In genomic region chr5:169063269-169063919, GRCh38 we compare ENCODE assay signal across 19 cellular contexts.
"Had no signal": no experiment of that assay in that cellular context is flagged by ENCODE, and none has a peak within 500 bp of the region (broad histone marks: within the 10 kb centered on the region; RNA-seq: fewer than 3 reads in every experiment).

No MANE protein-coding gene starts in this region.

- H3K27me3 ChIP-seq: gastrocnemius medialis, sigmoid colon, uterus had no signal

- H3K9me3 Mint-ChIP-seq: activated naive CD4-positive, alpha-beta T cell treated with anti-CD3 and anti-CD28 coated beads, Interleukin-2, amount 50 U/mL, for 72 hours; brain; central memory CD8-positive, alpha-beta T cell; stimulated activated naive CD8-positive, alpha-beta T cell treated with anti-CD3 and anti-CD28 coated beads, Interleukin-15, Interleukin-2, amounts not matched to agents 100 ng/mL and 50 ng/mL, for 24 hours had no signal

- H3K27ac Mint-ChIP-seq: activated naive CD4-positive, alpha-beta T cell treated with anti-CD3 and anti-CD28 coated beads, Interleukin-2, amount 50 U/mL, for 72 hours; naive thymus-derived CD8-positive, alpha-beta T cell; stimulated activated naive CD8-positive, alpha-beta T cell treated with anti-CD3 and anti-CD28 coated beads, Interleukin-15, Interleukin-2, amounts not matched to agents 100 ng/mL and 50 ng/mL, for 24 hours had no signal

- DNase-seq: activated CD4-positive, alpha-beta T cell treated with anti-CD3 and anti-CD28 coated beads, Interleukin-2, amount 50 U/mL, for 1 hour; activated effector memory CD4-positive, alpha-beta T cell treated with Interleukin-2 at 50 U/mL for 16 hours; amniotic stem cell; effector memory CD4-positive, alpha-beta T cell; gastrocnemius medialis; naive thymus-derived CD8-positive, alpha-beta T cell; occipital lobe; sigmoid colon; stimulated activated CD4-positive, alpha-beta T cell treated with anti-CD3 and anti-CD28 coated beads, Interleukin-12 subunit alpha, Interleukin-12 subunit beta, amount 100 ng/mL, for 4 hours; stimulated activated CD4-positive, alpha-beta T cell treated with anti-CD3 and anti-CD28 coated beads, Interleukin-4, amount 100 ng/mL, for 1 hour; stimulated activated CD8-positive, alpha-beta memory T cell treated with anti-CD3 and anti-CD28 coated beads, Interleukin-4, amount 100 ng/mL, for 48 hours; T-helper 2 cell had no signal

- H3K4me1 ChIP-seq: gastrocnemius medialis, uterus had no signal

- H3K4me3 ChIP-seq: gastrocnemius medialis, lung, sigmoid colon, uterus had no signal

- H3K9me3 ChIP-seq: gastrocnemius medialis, sigmoid colon, uterus had no signal

- H3K36me3 ChIP-seq: gastrocnemius medialis, sigmoid colon, uterus had no signal

- H3K4me3 Mint-ChIP-seq: central memory CD8-positive, alpha-beta T cell; naive thymus-derived CD8-positive, alpha-beta T cell; stimulated activated naive CD8-positive, alpha-beta T cell treated with anti-CD3 and anti-CD28 coated beads, Interleukin-15, Interleukin-2, amounts not matched to agents 100 ng/mL and 50 ng/mL, for 24 hours had no signal

- H3K27ac ChIP-seq: epithelial cell of prostate, gastrocnemius medialis, uterus had no signal

- H3K4me1 Mint-ChIP-seq: central memory CD8-positive, alpha-beta T cell; naive thymus-derived CD8-positive, alpha-beta T cell had no signal

- H3K36me3 Mint-ChIP-seq: activated naive CD4-positive, alpha-beta T cell treated with anti-CD3 and anti-CD28 coated beads, Interleukin-2, amount 50 U/mL, for 72 hours; brain; naive thymus-derived CD8-positive, alpha-beta T cell had no signal
